28 cellular contexts compared by ENCODE assay signal in genomic region chr18:47403949-47404348, GRCh38.
"Had no signal": no experiment of that assay in that cellular context is flagged by ENCODE, and none has a peak within 500 bp of the region (broad histone marks: within the 10 kb centered on the region; RNA-seq: fewer than 3 reads in every experiment).

No MANE protein-coding gene starts in this region.

- H3K9me3 ChIP-seq: colonic mucosa, esophagus muscularis mucosa, esophagus squamous epithelium, gastrocnemius medialis, gastroesophageal sphincter, heart left ventricle, heart right ventricle had no signal

- H3K4me3 Mint-ChIP-seq: dendritic cell treated with granulocyte-macrophage colony-stimulating factor and Interleukin-4, amounts not matched to agents 40 ng/mL and 50 ng/mL, for 4 days; effector memory CD8-positive, alpha-beta T cell; endodermal cell had no signal

- H3K36me3 ChIP-seq: colonic mucosa, esophagus muscularis mucosa, esophagus squamous epithelium, gastrocnemius medialis, gastroesophageal sphincter, heart left ventricle, heart right ventricle had no signal

- H3K27me3 Mint-ChIP-seq: dendritic cell treated with granulocyte-macrophage colony-stimulating factor and Interleukin-4, amounts not matched to agents 40 ng/mL and 50 ng/mL, for 4 days had no signal

- FAIRE-seq: colon, endometrium, endothelial cell of umbilical vein, frontal cortex had no signal

- H3K9me3 Mint-ChIP-seq: dendritic cell treated with granulocyte-macrophage colony-stimulating factor and Interleukin-4, amounts not matched to agents 40 ng/mL and 50 ng/mL, for 4 days; effector memory CD8-positive, alpha-beta T cell had no signal

- ATAC-seq: effector memory CD8-positive, alpha-beta T cell; esophagus mucosa; foreskin keratinocyte; gastrocnemius medialis; gastroesophageal sphincter; heart left ventricle; heart right ventricle had no signal

- H3K27ac ChIP-seq: colonic mucosa, coronary artery, dorsolateral prefrontal cortex, epithelial cell of prostate, esophagus muscularis mucosa, esophagus squamous epithelium, foreskin keratinocyte, gastrocnemius medialis, gastroesophageal sphincter, heart left ventricle, heart right ventricle had no signal

- H3K4me1 ChIP-seq: colonic mucosa, esophagus muscularis mucosa, esophagus squamous epithelium, foreskin keratinocyte, gastrocnemius medialis, gastroesophageal sphincter, heart left ventricle, heart right ventricle had no signal

- H3K4me3 ChIP-seq: colonic mucosa, coronary artery, dorsolateral prefrontal cortex, esophagus muscularis mucosa, esophagus squamous epithelium, gastrocnemius medialis, gastroesophageal sphincter, heart left ventricle, heart right ventricle had no signal

- H3K27ac Mint-ChIP-seq: dendritic cell treated with granulocyte-macrophage colony-stimulating factor and Interleukin-4, amounts not matched to agents 40 ng/mL and 50 ng/mL, for 4 days; effector memory CD8-positive, alpha-beta T cell; endodermal cell had no signal

- H3K27me3 ChIP-seq: colonic mucosa, esophagus muscularis mucosa, esophagus squamous epithelium, foreskin keratinocyte, gastrocnemius medialis had no signal

- DNase-seq: colonic mucosa; cortex of kidney; dermis blood vessel endothelial cell; dorsolateral prefrontal cortex; effector CD4-positive, alpha-beta T cell; effector CD8-positive, alpha-beta T cell; effector memory CD4-positive, alpha-beta T cell; effector memory CD8-positive, alpha-beta T cell; endodermal cell; erythroblast; esophagus squamous epithelium; foreskin fibroblast; foreskin keratinocyte; foreskin melanocyte; gastrocnemius medialis; glutamatergic neuron; heart left ventricle; heart right ventricle had no signal
